In the genomic region with DNA sequence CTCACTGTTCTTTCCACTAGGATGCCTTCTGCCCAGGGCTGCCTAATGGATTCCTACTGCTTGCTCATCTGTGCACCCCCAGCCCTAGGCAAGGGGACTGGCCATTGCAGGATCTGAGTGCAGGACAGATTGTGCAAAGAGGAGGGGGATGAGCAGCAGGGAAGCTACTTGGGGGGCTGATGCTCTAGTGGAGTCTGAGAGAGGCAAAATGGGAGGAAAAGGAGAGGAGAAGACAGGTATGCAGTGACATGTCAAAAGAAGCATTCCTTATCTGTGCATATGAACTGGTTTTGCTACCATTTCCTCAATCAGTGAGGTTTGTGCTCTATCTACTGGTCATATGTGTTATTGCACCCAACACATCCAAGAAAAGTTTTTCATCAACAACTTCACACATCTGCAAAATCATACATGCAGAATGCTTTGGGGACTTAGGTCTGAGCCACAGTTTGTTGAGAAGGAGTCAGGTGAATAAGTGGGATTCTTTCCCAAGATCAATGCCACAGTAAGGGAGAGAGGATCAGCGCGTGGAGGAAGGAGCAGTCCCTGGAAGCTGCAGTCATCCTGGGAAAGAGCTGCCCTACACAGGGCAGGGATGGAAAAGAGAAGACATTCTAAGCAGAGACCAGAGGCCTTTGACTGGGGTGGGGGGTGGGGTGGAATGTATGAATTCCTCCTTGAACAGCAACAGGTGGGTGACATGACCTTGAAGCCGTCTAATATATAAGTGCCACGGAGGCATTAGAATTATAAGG, we compare ENCODE assay signal across 7 cellular contexts. TPM values are rescaled to one million over a fixed set of nuclear protein-coding genes. Genes with fewer than 3 reads are reported as not detected.
DNase-seq lines count a peak whose midpoint lies in the region; ATAC-seq, FAIRE-seq and TF ChIP-seq lines count a peak whose summit lies in the region.

No MANE protein-coding gene starts in this region.

- POLR2A ChIA-PET in GM12878 (lab: Charles Lee): no interaction called here

- ATAC-seq in GM21515 (IDR thresholded peaks at IDR 0.05; ENCODE audit: unreplicated experiment) (peak; percentile 73), GM12878 (peak; percentile 72)

- no peaks in the 10 kb centered on the region for H3K4me1 Mint-ChIP-seq in immature natural killer cell

- H3K27me3 ChIP-seq in GM12878 (replicated peaks in 1 of 2; ENCODE audit: control insufficient read depth in 2 of 2, insufficient read depth in 2 of 2, low read length in 1 of 2) (no peaks in the 10 kb centered on the region; a peak in 1 of 4 replicates), tibial artery (no peaks in the 10 kb centered on the region)

- H3K9ac ChIP-seq in GM12878 (ENCODE audit: control insufficient read depth, insufficient read depth, low read length): no peak overlapping the region

- H3K9me3 Mint-ChIP-seq in immature natural killer cell: peaks cover 0 to 2% (median 0%) of the 10 kb centered on the region in 6 donors

- no peaks in the 10 kb centered on the region for H4K20me1 ChIP-seq in GM12878 (ENCODE audit: control insufficient read depth, insufficient read depth)

- BruUV-seq in GM12878 (replicated peaks; lab: Mats Ljungman, UMichigan): no TSS peak

- intact Hi-C loops in GM12878 (cut with micrococcal nuclease; ENCODE audit: unreplicated experiment) (no loop called here), tibial artery (cut with DNase I; ENCODE audit: low total_unique reads) (no loop called here)

- 89% methylated on average over 4 of the region's 4 CpGs for WGBS in GM12878 (ENCODE audit: insufficient coverage, insufficient replicate concordance, low lambda C conversion rate, missing lambda C conversion rate)

- in situ Hi-C loops in G401 (cut with HindIII; ENCODE audit: low sequenced_read_pairs): no loop called here
- in situ Hi-C loops in GM12878 (cut with MboI): no loop called here

- CTCF ChIA-PET in GM12878 (lab: Yijun Ruan, JAX): interaction anchor here (1.3 kb wide), 1 partner anchor 143 kb away, joined by 3 read pairs; no protein-coding TSS in a partner anchor

- H3K79me2 ChIP-seq in GM12878 (ENCODE audit: control insufficient read depth, insufficient read depth, low read length): no peaks in the 10 kb centered on the region

- DNase-seq in G401 (ENCODE audit: low spot score) (peak; percentile 40), NB4 (ENCODE audit: low read depth) (peak; percentile 37), GM12878 (ENCODE audit: low read depth, low spot score) (no peak), immature natural killer cell (peak; percentile 30 to 44 (median 39)), tibial artery (no peak), mesenteric fat pad (ENCODE audit: low spot score) (no peak)

- RAD21 ChIA-PET in GM12878 (lab: Charles Lee; ENCODE audit: unreplicated experiment): no interaction called here

- H2AFZ ChIP-seq in GM12878 (ENCODE audit: control insufficient read depth, low read depth, low read length): no peak overlapping the region

- peak; percentile 62 for TF ChIP-seq RAD21 in GM12878 (IDR thresholded peaks at IDR 0.05; ENCODE audit: insufficient read depth, low read depth, low read length)

- no peak overlapping the region for H3K4me2 ChIP-seq in GM12878 (ENCODE audit: control insufficient read depth, insufficient read depth)

- H3K27me3 Mint-ChIP-seq in immature natural killer cell (ENCODE audit: low read depth in 3 of 3): peaks cover 0 to 9% (median 2%) of the 10 kb centered on the region in 3 donors

- H3K36me3 ChIP-seq in GM12878 (ENCODE audit: control insufficient read depth in 2 of 2, insufficient read depth in 2 of 2, low read length in 1 of 2) (no peaks in the 10 kb centered on the region), tibial artery (no peaks in the 10 kb centered on the region)

- H3K36me3 Mint-ChIP-seq in immature natural killer cell: no peaks in the 10 kb centered on the region

- TF ChIP-seq EP300 in GM12878 (IDR thresholded peaks at IDR 0.05; ENCODE audit: borderline replicate concordance in 1 of 2, control insufficient read depth in 1 of 2, low read depth in 2 of 2, low read length in 2 of 2): no peak

- TF ChIP-seq POLR2A in NB4 (IDR thresholded peaks at IDR 0.05; ENCODE audit: extremely low read depth, insufficient read length) (no peak), GM12878 (IDR thresholded peaks at IDR 0.05; ENCODE audit: low read depth, low read length) (no peak)

- H3K9me3 ChIP-seq in GM12878 (replicated peaks; ENCODE audit: control insufficient read depth, insufficient read depth, low read length) (no peaks in the 10 kb centered on the region), tibial artery (no peaks in the 10 kb centered on the region)

- no peak overlapping the region for H3K4me3 ChIP-seq in NB4 (ENCODE audit: low read depth, low read length)
- no peak overlapping the region for H3K4me3 ChIP-seq in GM12878
- no peak overlapping the region for H3K4me3 ChIP-seq in tibial artery

- H3K27ac ChIP-seq in GM12878 (ENCODE audit: control insufficient read depth, insufficient read depth) (no peak overlapping the region), tibial artery (no peak overlapping the region)

- SMC1A ChIA-PET in GM12878 (lab: Charles Lee; ENCODE audit: uncharacterized antibody, unreplicated experiment): no interaction called here

- peak; percentile 38 for FAIRE-seq in GM12878 (lab: Jason Lieb, UNC)

- H3K4me1 ChIP-seq in GM12878 (ENCODE audit: control insufficient read depth, insufficient read depth, low read length) (no peaks in the 10 kb centered on the region), tibial artery (no peaks in the 10 kb centered on the region)

- TF ChIP-seq CTCF in NB4 (IDR thresholded peaks at IDR 0.05; ENCODE audit: low read depth, low read length) (peak; percentile 54), GM12878 (IDR thresholded peaks at IDR 0.05 in 2 of 3, conservative IDR thresholded peaks at IDR 0.05 in 1 of 3; ENCODE audit: control insufficient read depth in 2 of 3, extremely low read depth in 1 of 3, insufficient read depth in 1 of 3, low read depth in 3 of 3, low read length in 3 of 3) (peak; percentile 57 to 65 (median 63); a peak in 5 of 6 replicates), tibial artery (IDR thresholded peaks at IDR 0.05) (peak; percentile 66 to 85)

- H3K4me3 Mint-ChIP-seq in immature natural killer cell: no peak overlapping the region

- H3K27ac Mint-ChIP-seq in immature natural killer cell: no peak overlapping the region

TF ChIP-seq in GM12878, 131 proteins besides CTCF, POLR2A, EP300 and RAD21:
- TF ChIP-seq HDGF (IDR thresholded peaks at IDR 0.05): no peak
- TF ChIP-seq RELA (IDR thresholded peaks at IDR 0.05; ENCODE audit: borderline replicate concordance, partially characterized antibody): no peak
- TF ChIP-seq SMC3 (IDR thresholded peaks at IDR 0.05; ENCODE audit: borderline replicate concordance, low read length): peak; percentile 19; the same call in 1 of the 2 replicates
TF ChIP-seq in GM12878: peak in this region for 1.

RNA-seq across cellular contexts. Expression of a gene that starts 14.4 kb away (rescaled TPM):
- not detected in 2 replicates for total RNA-seq in G401 (2014; rRNA removed; shearing (Covaris generic))
- total RNA-seq in GM12878 (2013; cell fraction: nucleolus; rRNA removed): not detected in 2 replicates
- not detected in 2 replicates for total RNA-seq in GM12878 (2014; rRNA removed)
- not detected in 2 replicates for total RNA-seq in GM12878 (2014; rRNA removed; fragmentation: Illumina TruSeq; extraction: Trizol)
- total RNA-seq in GM12878 (2021): not detected in 2 replicates
- not detected for polyA plus RNA-seq in GM12878 (2011; ENCODE audit: low read depth)
- polyA plus RNA-seq in GM12878 (2011; rRNA removed): 0.03 and 0.06 TPM in 2 replicates
- polyA plus RNA-seq in GM12878 (2011; cell fraction: cytosol; rRNA removed): not detected in 2 replicates
- polyA plus RNA-seq in GM12878 (2011; cell fraction: nucleus; rRNA removed): not detected in 2 replicates
- not detected in 2 replicates for polyA plus RNA-seq in GM12878 (2012)
- polyA plus RNA-seq in GM12878 (2014; fragmentation: Illumina TruSeq; extraction: Trizol): not detected in 2 replicates
- polyA plus RNA-seq in GM12878 (2014; fragmentation: Nextera tagmentation; extraction: Ambion mirVana): not detected
- not detected in 2 replicates for polyA plus RNA-seq in GM12878 (2014; rRNA removed)
- polyA plus RNA-seq in GM12878 (2016; fragmentation: Nextera tagmentation; extraction: Ambion mirVana): not detected
- polyA minus RNA-seq in GM12878 (2011; rRNA and poly(A)+ RNA removed): not detected in 2 replicates
- not detected in 2 replicates for polyA minus RNA-seq in GM12878 (2011; cell fraction: cytosol; rRNA and poly(A)+ RNA removed)
- not detected in 2 replicates for polyA minus RNA-seq in GM12878 (2011; cell fraction: nucleus; rRNA and poly(A)+ RNA removed)
- polyA plus RNA-seq in immature natural killer cell: not detected
- total RNA-seq in mesenteric fat pad: 1.0 TPM

Comparison
In these comparisons a context has a peak if more than half of its experiments do, and no peak if none do; other contexts are left out.
1. DNase-seq: peak in G401 (single experiment), NB4 (single experiment) and immature natural killer cell (3 of 3); none in GM12878 (single experiment), tibial artery (0 of 2) and mesenteric fat pad (single experiment).
2. Peak in every context shown above with its lines, with median percentiles within 50 percentile points of each other: CTCF ChIP-seq.